21 cellular contexts compared by ENCODE assay signal in genomic region chr18:48060346-48060745, GRCh38.
DNase-seq lines count a peak whose midpoint lies in the region; ATAC-seq and TF ChIP-seq lines count a peak whose summit lies in the region.
"Had no signal": no experiment of that assay in that cellular context is flagged by ENCODE, and none has a peak within 500 bp of the region (broad histone marks: within the 10 kb centered on the region; RNA-seq: fewer than 3 reads in every experiment).

No MANE protein-coding gene starts in this region.

- intact Hi-C loops in spleen (cut with DNase I; ENCODE audit: low total_unique reads) (no loop called here), left cardiac atrium (cut with DNase I) (no loop called here)

- 77 to 89% (median 83%) methylated on average over 4 of the region's 4 CpGs for WGBS in spleen, 5 donors

- TF ChIP-seq CTCF in nephron (IDR thresholded peaks at IDR 0.05; ENCODE audit: unreplicated experiment in 3 of 3) (no peak), spleen (IDR thresholded peaks at IDR 0.05 in 8 of 11, conservative IDR thresholded peaks at IDR 0.05 in 3 of 11) (no peak)

- H3K27ac ChIP-seq in spleen = no peak overlapping the region
- H3K27ac ChIP-seq: 22Rv1 had no signal

- H3K27me3 ChIP-seq in spleen (replicated peaks in 1 of 7) = peaks cover 0 to 28% (median 0%) of the 10 kb centered on the region in 7 donors

- H3K27ac Mint-ChIP-seq in nephron = peak overlapping the region; percentile 90 to 97 (median 94)
- H3K27ac Mint-ChIP-seq: B cell, H9, HFFc6 had no signal

- no peak for ATAC-seq in left cardiac atrium
- ATAC-seq: PC-3 had no signal

- H3K9me3 Mint-ChIP-seq in nephron = no peaks in the 10 kb centered on the region
- H3K9me3 Mint-ChIP-seq: H9, HFFc6 had no signal

- H3K27me3 Mint-ChIP-seq in nephron (ENCODE audit: low read depth) = peaks cover 4% of the 10 kb centered on the region

- peak overlapping the region in 1 of 3 experiments; percentile 17 for H3K4me3 Mint-ChIP-seq in nephron
- H3K4me3 Mint-ChIP-seq: B cell; CD14-positive monocyte; CD8-positive, alpha-beta memory T cell; H9; HFFc6 had no signal

- H3K36me3 ChIP-seq in spleen = no peaks in the 10 kb centered on the region

- H3K36me3 Mint-ChIP-seq in nephron (ENCODE audit: low read depth) = no peaks in the 10 kb centered on the region
- H3K36me3 Mint-ChIP-seq: CD14-positive monocyte; CD8-positive, alpha-beta memory T cell had no signal

- peaks cover 0 to 13% (median 0%) of the 10 kb centered on the region in 6 donors for H3K4me1 ChIP-seq in spleen

- no peak overlapping the region for H3K4me3 ChIP-seq in spleen

- peak; percentile 19 for DNase-seq in activated effector memory CD4-positive, alpha-beta T cell treated with anti-CD3 and anti-CD28 coated beads, Interleukin-2, amount 50 U/mL, for 16 hours
- DNase-seq in activated effector memory CD4-positive, alpha-beta T cell treated with Interleukin-2 at 50 U/mL for 16 hours = no peak
- DNase-seq in spleen (peak; percentile 31), C1 segment of cervical spinal cord (lab: John Stamatoyannopoulos, UW) (no peak), foreskin melanocyte (no peak), left cardiac atrium (no peak)
- DNase-seq: CD8-positive, alpha-beta memory T cell; DMS79 treated with DMSO at 0.1 percent for 48 hours; H9; HFFc6; KBM-7; NCI-H1105 treated with DMSO at 0.1 percent for 48 hours; NCI-H2029; NCI-H446; NCI-H774; PC-3; Right ventricle myocardium superior had no signal

- H3K4me1 Mint-ChIP-seq in nephron = peaks cover 56% of the 10 kb centered on the region
- H3K4me1 Mint-ChIP-seq: B cell; CD14-positive monocyte; CD8-positive, alpha-beta memory T cell had no signal

- peaks cover 0 to 5% (median 0%) of the 10 kb centered on the region in 8 donors for H3K9me3 ChIP-seq in spleen

- no peak for TF ChIP-seq POLR2A in spleen (IDR thresholded peaks at IDR 0.05)

Comparison
In these comparisons a context has a peak if more than half of its experiments do, and no peak if none do; other contexts are left out.
1. DNase-seq: peak in activated effector memory CD4-positive, alpha-beta T cell treated with anti-CD3 and anti-CD28 coated beads, Interleukin-2, amount 50 U/mL, for 16 hours (single experiment) and spleen (single experiment); none in activated effector memory CD4-positive, alpha-beta T cell treated with Interleukin-2 at 50 U/mL for 16 hours (single experiment), C1 segment of cervical spinal cord (0 of 14), foreskin melanocyte (single experiment) and left cardiac atrium (single experiment).